ENCODE assay signal across 1 cellular context in the genomic region with DNA sequence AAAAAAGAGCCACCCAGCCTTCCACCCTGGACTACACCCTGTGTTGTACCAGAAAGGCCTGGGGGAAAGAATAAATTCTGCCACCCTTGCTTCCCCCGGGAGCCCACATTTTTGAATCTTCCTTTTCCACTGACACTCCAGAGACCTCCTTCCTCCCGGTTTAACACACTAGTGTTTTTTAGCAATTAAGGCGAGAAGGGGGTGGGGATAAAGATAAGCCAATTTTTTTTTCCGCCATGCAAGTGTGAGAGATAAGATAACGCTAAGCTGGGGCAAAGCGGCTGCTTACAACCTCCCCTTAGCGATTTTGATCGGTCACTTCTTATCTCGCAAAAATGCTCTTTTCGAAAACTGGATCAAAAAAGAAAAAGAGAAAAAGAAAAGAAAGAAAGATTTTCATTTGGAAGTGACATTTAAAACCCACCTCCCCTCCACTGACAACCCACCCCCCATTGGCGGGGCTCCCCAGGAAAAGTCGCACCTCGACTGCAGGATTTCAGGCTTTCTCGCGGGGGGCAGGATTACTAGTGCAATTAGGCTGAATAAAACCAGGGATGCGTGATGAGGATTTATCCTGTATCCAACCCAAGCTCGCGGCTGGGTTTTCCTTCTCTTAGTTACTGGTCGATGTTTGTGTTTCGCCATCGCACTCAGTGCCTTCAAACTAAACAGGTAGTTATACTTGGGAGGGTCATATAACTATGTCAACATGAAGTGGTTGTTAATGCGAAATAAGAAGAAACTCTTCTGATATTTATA.
TF ChIP-seq lines count a peak whose summit lies in the region.

No MANE protein-coding gene starts in this region.

TF ChIP-seq in K562, 482 proteins besides CTCF, POLR2A, EP300 and RAD21 (continued from another document and continues in another):
- TF ChIP-seq, protein P1, sequence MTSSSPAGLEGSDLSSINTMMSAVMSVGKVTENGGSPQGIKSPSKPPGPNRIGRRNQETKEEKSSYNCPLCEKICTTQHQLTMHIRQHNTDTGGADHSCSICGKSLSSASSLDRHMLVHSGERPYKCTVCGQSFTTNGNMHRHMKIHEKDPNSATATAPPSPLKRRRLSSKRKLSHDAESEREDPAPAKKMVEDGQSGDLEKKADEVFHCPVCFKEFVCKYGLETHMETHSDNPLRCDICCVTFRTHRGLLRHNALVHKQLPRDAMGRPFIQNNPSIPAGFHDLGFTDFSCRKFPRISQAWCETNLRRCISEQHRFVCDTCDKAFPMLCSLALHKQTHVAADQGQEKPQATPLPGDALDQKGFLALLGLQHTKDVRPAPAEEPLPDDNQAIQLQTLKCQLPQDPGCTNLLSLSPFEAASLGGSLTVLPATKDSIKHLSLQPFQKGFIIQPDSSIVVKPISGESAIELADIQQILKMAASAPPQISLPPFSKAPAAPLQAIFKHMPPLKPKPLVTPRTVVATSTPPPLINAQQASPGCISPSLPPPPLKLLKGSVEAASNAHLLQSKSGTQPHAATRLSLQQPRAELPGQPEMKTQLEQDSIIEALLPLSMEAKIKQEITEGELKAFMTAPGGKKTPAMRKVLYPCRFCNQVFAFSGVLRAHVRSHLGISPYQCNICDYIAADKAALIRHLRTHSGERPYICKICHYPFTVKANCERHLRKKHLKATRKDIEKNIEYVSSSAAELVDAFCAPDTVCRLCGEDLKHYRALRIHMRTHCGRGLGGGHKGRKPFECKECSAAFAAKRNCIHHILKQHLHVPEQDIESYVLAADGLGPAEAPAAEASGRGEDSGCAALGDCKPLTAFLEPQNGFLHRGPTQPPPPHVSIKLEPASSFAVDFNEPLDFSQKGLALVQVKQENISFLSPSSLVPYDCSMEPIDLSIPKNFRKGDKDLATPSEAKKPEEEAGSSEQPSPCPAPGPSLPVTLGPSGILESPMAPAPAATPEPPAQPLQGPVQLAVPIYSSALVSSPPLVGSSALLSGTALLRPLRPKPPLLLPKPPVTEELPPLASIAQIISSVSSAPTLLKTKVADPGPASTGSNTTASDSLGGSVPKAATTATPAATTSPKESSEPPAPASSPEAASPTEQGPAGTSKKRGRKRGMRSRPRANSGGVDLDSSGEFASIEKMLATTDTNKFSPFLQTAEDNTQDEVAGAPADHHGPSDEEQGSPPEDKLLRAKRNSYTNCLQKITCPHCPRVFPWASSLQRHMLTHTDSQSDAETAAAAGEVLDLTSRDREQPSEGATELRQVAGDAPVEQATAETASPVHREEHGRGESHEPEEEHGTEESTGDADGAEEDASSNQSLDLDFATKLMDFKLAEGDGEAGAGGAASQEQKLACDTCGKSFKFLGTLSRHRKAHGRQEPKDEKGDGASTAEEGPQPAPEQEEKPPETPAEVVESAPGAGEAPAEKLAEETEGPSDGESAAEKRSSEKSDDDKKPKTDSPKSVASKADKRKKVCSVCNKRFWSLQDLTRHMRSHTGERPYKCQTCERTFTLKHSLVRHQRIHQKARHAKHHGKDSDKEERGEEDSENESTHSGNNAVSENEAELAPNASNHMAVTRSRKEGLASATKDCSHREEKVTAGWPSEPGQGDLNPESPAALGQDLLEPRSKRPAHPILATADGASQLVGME (CRISPR knock-in tag; IDR thresholded peaks at IDR 0.05) = no peak
- peak; percentile 83 for TF ChIP-seq CBFA2T2 (conservative IDR thresholded peaks at IDR 0.05)
- TF ChIP-seq BRCA1 (IDR thresholded peaks at IDR 0.05) = no peak
- TF ChIP-seq BRCA1 (CRISPR knock-in tag; IDR thresholded peaks at IDR 0.05) = no peak
- TF ChIP-seq PYGO2 (tag; IDR thresholded peaks at IDR 0.05) = no peak
- TF ChIP-seq, protein P2, sequence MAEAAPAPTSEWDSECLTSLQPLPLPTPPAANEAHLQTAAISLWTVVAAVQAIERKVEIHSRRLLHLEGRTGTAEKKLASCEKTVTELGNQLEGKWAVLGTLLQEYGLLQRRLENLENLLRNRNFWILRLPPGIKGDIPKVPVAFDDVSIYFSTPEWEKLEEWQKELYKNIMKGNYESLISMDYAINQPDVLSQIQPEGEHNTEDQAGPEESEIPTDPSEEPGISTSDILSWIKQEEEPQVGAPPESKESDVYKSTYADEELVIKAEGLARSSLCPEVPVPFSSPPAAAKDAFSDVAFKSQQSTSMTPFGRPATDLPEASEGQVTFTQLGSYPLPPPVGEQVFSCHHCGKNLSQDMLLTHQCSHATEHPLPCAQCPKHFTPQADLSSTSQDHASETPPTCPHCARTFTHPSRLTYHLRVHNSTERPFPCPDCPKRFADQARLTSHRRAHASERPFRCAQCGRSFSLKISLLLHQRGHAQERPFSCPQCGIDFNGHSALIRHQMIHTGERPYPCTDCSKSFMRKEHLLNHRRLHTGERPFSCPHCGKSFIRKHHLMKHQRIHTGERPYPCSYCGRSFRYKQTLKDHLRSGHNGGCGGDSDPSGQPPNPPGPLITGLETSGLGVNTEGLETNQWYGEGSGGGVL (CRISPR knock-in tag; IDR thresholded peaks at IDR 0.05) = no peak
- TF ChIP-seq TCF7L2 (IDR thresholded peaks at IDR 0.05; ENCODE audit: low read depth, low read length) = no peak
- peak; percentile 67 for TF ChIP-seq HMGN3 (IDR thresholded peaks at IDR 0.05; ENCODE audit: borderline replicate concordance, extremely low read depth, insufficient read length, low read depth, low read length)
- TF ChIP-seq, protein P3, sequence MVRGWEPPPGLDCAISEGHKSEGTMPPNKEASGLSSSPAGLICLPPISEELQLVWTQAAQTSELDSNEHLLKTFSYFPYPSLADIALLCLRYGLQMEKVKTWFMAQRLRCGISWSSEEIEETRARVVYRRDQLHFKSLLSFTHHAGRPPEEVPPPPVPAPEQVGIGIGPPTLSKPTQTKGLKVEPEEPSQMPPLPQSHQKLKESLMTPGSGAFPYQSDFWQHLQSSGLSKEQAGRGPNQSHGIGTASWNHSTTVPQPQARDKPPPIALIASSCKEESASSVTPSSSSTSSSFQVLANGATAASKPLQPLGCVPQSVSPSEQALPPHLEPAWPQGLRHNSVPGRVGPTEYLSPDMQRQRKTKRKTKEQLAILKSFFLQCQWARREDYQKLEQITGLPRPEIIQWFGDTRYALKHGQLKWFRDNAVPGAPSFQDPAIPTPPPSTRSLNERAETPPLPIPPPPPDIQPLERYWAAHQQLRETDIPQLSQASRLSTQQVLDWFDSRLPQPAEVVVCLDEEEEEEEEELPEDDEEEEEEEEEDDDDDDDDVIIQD (CRISPR knock-in tag; IDR thresholded peaks at IDR 0.05) = no peak
- TF ChIP-seq MAFG (tag; conservative IDR thresholded peaks at IDR 0.05) = no peak
- TF ChIP-seq, protein P4, sequence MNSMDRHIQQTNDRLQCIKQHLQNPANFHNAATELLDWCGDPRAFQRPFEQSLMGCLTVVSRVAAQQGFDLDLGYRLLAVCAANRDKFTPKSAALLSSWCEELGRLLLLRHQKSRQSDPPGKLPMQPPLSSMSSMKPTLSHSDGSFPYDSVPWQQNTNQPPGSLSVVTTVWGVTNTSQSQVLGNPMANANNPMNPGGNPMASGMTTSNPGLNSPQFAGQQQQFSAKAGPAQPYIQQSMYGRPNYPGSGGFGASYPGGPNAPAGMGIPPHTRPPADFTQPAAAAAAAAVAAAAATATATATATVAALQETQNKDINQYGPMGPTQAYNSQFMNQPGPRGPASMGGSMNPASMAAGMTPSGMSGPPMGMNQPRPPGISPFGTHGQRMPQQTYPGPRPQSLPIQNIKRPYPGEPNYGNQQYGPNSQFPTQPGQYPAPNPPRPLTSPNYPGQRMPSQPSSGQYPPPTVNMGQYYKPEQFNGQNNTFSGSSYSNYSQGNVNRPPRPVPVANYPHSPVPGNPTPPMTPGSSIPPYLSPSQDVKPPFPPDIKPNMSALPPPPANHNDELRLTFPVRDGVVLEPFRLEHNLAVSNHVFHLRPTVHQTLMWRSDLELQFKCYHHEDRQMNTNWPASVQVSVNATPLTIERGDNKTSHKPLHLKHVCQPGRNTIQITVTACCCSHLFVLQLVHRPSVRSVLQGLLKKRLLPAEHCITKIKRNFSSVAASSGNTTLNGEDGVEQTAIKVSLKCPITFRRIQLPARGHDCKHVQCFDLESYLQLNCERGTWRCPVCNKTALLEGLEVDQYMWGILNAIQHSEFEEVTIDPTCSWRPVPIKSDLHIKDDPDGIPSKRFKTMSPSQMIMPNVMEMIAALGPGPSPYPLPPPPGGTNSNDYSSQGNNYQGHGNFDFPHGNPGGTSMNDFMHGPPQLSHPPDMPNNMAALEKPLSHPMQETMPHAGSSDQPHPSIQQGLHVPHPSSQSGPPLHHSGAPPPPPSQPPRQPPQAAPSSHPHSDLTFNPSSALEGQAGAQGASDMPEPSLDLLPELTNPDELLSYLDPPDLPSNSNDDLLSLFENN (IDR thresholded peaks at IDR 0.05; ENCODE audit: low read depth in 2 of 2, low read length in 2 of 2) = no peak
- TF ChIP-seq, protein P5, sequence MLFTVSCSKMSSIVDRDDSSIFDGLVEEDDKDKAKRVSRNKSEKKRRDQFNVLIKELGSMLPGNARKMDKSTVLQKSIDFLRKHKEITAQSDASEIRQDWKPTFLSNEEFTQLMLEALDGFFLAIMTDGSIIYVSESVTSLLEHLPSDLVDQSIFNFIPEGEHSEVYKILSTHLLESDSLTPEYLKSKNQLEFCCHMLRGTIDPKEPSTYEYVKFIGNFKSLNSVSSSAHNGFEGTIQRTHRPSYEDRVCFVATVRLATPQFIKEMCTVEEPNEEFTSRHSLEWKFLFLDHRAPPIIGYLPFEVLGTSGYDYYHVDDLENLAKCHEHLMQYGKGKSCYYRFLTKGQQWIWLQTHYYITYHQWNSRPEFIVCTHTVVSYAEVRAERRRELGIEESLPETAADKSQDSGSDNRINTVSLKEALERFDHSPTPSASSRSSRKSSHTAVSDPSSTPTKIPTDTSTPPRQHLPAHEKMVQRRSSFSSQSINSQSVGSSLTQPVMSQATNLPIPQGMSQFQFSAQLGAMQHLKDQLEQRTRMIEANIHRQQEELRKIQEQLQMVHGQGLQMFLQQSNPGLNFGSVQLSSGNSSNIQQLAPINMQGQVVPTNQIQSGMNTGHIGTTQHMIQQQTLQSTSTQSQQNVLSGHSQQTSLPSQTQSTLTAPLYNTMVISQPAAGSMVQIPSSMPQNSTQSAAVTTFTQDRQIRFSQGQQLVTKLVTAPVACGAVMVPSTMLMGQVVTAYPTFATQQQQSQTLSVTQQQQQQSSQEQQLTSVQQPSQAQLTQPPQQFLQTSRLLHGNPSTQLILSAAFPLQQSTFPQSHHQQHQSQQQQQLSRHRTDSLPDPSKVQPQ (CRISPR knock-in tag; IDR thresholded peaks at IDR 0.05; ENCODE audit: borderline replicate concordance) = no peak
- TF ChIP-seq ASH1L (IDR thresholded peaks at IDR 0.05; ENCODE audit: borderline replicate concordance, low read depth, partially characterized antibody) = no peak
- no peak for TF ChIP-seq LARP7 (IDR thresholded peaks at IDR 0.05)
- no peak for TF ChIP-seq ZNF589 (CRISPR knock-in tag; IDR thresholded peaks at IDR 0.05; ENCODE audit: low read depth)
- TF ChIP-seq CAMTA2 (CRISPR knock-in tag; conservative IDR thresholded peaks at IDR 0.05) = no peak
- no peak for TF ChIP-seq ZNF316 (IDR thresholded peaks at IDR 0.05)
- TF ChIP-seq PRPF4 (IDR thresholded peaks at IDR 0.05; ENCODE audit: insufficient read depth, low read depth, low read length, poor library complexity, severe bottlenecking) = no peak
- no peak for TF ChIP-seq ELF2 (CRISPR knock-in tag; IDR thresholded peaks at IDR 0.05)
- no peak for TF ChIP-seq ZNF444 (CRISPR knock-in tag; IDR thresholded peaks at IDR 0.05)
- peak in 1 of 2 experiments; percentile 24; a peak in 1 of 4 replicates for TF ChIP-seq HDAC1 (IDR thresholded peaks at IDR 0.05)
- no peak for TF ChIP-seq ZNF282 (CRISPR knock-in tag; IDR thresholded peaks at IDR 0.05)
- TF ChIP-seq, protein P6, sequence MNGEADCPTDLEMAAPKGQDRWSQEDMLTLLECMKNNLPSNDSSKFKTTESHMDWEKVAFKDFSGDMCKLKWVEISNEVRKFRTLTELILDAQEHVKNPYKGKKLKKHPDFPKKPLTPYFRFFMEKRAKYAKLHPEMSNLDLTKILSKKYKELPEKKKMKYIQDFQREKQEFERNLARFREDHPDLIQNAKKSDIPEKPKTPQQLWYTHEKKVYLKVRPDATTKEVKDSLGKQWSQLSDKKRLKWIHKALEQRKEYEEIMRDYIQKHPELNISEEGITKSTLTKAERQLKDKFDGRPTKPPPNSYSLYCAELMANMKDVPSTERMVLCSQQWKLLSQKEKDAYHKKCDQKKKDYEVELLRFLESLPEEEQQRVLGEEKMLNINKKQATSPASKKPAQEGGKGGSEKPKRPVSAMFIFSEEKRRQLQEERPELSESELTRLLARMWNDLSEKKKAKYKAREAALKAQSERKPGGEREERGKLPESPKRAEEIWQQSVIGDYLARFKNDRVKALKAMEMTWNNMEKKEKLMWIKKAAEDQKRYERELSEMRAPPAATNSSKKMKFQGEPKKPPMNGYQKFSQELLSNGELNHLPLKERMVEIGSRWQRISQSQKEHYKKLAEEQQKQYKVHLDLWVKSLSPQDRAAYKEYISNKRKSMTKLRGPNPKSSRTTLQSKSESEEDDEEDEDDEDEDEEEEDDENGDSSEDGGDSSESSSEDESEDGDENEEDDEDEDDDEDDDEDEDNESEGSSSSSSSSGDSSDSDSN (IDR thresholded peaks at IDR 0.05; ENCODE audit: borderline replicate concordance in 1 of 2, low read depth in 2 of 2, low read length in 2 of 2) = 0 out of 4 replicates have a peak, but pooled peaks of 1 of the 2 experiments have one; percentile 51
- TF ChIP-seq PTRF (tag; IDR thresholded peaks at IDR 0.05) = no peak
- no peak for TF ChIP-seq MCM2 (IDR thresholded peaks at IDR 0.05; ENCODE audit: low read depth)
- peak; percentile 71 for TF ChIP-seq KLF16 (IDR thresholded peaks at IDR 0.05)
- TF ChIP-seq, protein P7, sequence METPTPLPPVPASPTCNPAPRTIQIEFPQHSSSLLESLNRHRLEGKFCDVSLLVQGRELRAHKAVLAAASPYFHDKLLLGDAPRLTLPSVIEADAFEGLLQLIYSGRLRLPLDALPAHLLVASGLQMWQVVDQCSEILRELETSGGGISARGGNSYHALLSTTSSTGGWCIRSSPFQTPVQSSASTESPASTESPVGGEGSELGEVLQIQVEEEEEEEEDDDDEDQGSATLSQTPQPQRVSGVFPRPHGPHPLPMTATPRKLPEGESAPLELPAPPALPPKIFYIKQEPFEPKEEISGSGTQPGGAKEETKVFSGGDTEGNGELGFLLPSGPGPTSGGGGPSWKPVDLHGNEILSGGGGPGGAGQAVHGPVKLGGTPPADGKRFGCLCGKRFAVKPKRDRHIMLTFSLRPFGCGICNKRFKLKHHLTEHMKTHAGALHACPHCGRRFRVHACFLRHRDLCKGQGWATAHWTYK (CRISPR knock-in tag; IDR thresholded peaks at IDR 0.05) = no peak
- no peak for TF ChIP-seq MIER1 (IDR thresholded peaks at IDR 0.05; ENCODE audit: low read depth)
- TF ChIP-seq CC2D1A (IDR thresholded peaks at IDR 0.05) = no peak
- TF ChIP-seq ZNF175 (CRISPR knock-in tag; IDR thresholded peaks at IDR 0.05; ENCODE audit: low read depth) = no peak
- TF ChIP-seq TSC22D4 (tag; IDR thresholded peaks at IDR 0.05) = no peak
- TF ChIP-seq MYC (IDR thresholded peaks at IDR 0.05; ENCODE audit: low read depth, low read length) = peak; percentile 33; the same call in 1 of the 2 replicates
- TF ChIP-seq MYC (CRISPR knock-in tag; IDR thresholded peaks at IDR 0.05; ENCODE audit: borderline replicate concordance, low read depth) = no peak
- TF ChIP-seq NONO (IDR thresholded peaks at IDR 0.05; ENCODE audit: low read depth in 2 of 2, low read length in 1 of 2) = no peak
- TF ChIP-seq, protein P8, sequence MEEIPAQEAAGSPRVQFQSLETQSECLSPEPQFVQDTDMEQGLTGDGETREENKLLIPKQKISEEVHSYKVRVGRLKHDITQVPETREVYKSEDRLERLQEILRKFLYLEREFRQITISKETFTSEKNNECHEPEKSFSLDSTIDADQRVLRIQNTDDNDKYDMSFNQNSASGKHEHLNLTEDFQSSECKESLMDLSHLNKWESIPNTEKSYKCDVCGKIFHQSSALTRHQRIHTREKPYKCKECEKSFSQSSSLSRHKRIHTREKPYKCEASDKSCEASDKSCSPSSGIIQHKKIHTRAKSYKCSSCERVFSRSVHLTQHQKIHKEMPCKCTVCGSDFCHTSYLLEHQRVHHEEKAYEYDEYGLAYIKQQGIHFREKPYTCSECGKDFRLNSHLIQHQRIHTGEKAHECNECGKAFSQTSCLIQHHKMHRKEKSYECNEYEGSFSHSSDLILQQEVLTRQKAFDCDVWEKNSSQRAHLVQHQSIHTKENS (CRISPR knock-in tag; IDR thresholded peaks at IDR 0.05) = no peak
- TF ChIP-seq ZNF695 (CRISPR knock-in tag; IDR thresholded peaks at IDR 0.05) = no peak
- TF ChIP-seq ZNF780A (CRISPR knock-in tag; IDR thresholded peaks at IDR 0.05) = no peak
- no peak for TF ChIP-seq HSF4 (CRISPR knock-in tag; IDR thresholded peaks at IDR 0.05; ENCODE audit: borderline replicate concordance)
